Comparison of ENCODE assay signal across 17 cellular contexts in the genomic region with DNA sequence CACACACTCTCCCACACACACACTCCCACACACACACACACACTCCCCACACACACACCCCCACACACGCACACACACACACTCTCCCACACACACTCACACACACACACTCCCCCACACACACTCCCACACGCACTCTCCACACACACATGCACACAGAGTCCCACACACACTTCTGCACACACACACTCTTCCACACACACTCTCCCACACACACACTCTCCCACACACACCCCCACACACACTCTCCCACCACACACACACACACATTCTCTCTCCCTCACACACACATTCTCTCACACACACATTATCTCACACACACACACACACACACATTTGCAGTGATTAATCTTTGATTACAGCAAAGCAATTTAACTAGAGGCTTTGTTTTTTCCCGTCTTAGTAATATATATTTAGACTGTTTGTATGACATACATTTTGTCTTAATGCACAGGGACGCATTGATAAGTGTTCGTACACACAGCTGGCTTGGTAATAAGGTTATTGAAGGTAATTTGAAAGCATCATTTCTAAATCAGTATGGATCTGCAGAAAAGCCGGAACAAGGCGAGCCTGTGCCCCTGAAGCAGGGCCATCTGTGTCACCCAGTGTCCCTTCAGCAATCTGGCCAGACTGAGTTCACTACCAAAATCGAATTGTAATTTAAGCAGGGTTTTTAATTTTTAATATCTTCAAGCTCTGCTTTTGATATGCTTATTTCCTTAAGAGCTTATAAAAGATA.
"Had no signal": no experiment of that assay in that cellular context is flagged by ENCODE, and none has a peak within 500 bp of the region (broad histone marks: within the 10 kb centered on the region; RNA-seq: fewer than 3 reads in every experiment).

No MANE protein-coding gene starts in this region.

- H3K36me3 ChIP-seq: pancreas, transverse colon had no signal

- H3K4me1 Mint-ChIP-seq: activated naive CD8-positive, alpha-beta T cell treated with anti-CD3 and anti-CD28 coated beads, Interleukin-2, amount 10 ng/mL, durations not matched to agents 7 days and 5 days had no signal

- DNase-seq: activated CD4-positive, alpha-beta memory T cell treated with anti-CD3 and anti-CD28 coated beads for 36 hours; activated CD4-positive, CD25-positive, alpha-beta regulatory T cell treated with anti-CD3 and anti-CD28 coated beads, Interleukin-2, amount 50 U/mL, for 72 hours; activated gamma-delta T cell; activated naive CD8-positive, alpha-beta T cell treated with anti-CD3 and anti-CD28 coated beads, Interleukin-2, amount 10 ng/mL, durations not matched to agents 7 days and 5 days; activated T-cell treated with anti-CD3 and anti-CD28 coated beads, Interleukin-2, amount 50 U/mL, for 4 hours; aorta; esophagus squamous epithelium; foreskin melanocyte; heart right ventricle; islet precursor cell; left lung; mesenchymal stem cell; pancreas; stimulated activated CD4-positive, alpha-beta T cell treated with anti-CD3 and anti-CD28 coated beads, Interleukin-15, amount 100 ng/mL, for 24 hours; stimulated activated CD4-positive, alpha-beta T cell treated with anti-CD3 and anti-CD28 coated beads, Interleukin-4, amount 100 ng/mL, for 4 hours; T-helper 9 cell; transverse colon had no signal

- H3K36me3 Mint-ChIP-seq: activated CD4-positive, alpha-beta memory T cell treated with anti-CD3 and anti-CD28 coated beads for 36 hours had no signal

- H3K27ac ChIP-seq: esophagus squamous epithelium, heart right ventricle, left lung, pancreas, transverse colon had no signal

- H3K9me3 Mint-ChIP-seq: activated CD4-positive, alpha-beta memory T cell treated with anti-CD3 and anti-CD28 coated beads for 36 hours; activated naive CD8-positive, alpha-beta T cell treated with anti-CD3 and anti-CD28 coated beads, Interleukin-2, amount 10 ng/mL, durations not matched to agents 7 days and 5 days; activated T-cell treated with anti-CD3 and anti-CD28 coated beads, Interleukin-2, amount 50 U/mL, for 4 hours had no signal

- H3K4me3 ChIP-seq: esophagus squamous epithelium, heart right ventricle, left lung, pancreas, transverse colon had no signal

- H3K27ac Mint-ChIP-seq: activated CD4-positive, alpha-beta memory T cell treated with anti-CD3 and anti-CD28 coated beads for 36 hours; activated naive CD8-positive, alpha-beta T cell treated with anti-CD3 and anti-CD28 coated beads, Interleukin-2, amount 10 ng/mL, durations not matched to agents 7 days and 5 days had no signal

- ATAC-seq: activated T-cell treated with anti-CD3 and anti-CD28 coated beads, Interleukin-2, amount 50 U/mL, for 4 hours; heart right ventricle; left lung; pancreas had no signal

- H3K4me1 ChIP-seq: esophagus squamous epithelium, left lung, pancreas, transverse colon had no signal

- H3K27me3 Mint-ChIP-seq: activated CD4-positive, alpha-beta memory T cell treated with anti-CD3 and anti-CD28 coated beads for 36 hours; activated naive CD8-positive, alpha-beta T cell treated with anti-CD3 and anti-CD28 coated beads, Interleukin-2, amount 10 ng/mL, durations not matched to agents 7 days and 5 days had no signal

- H3K4me3 Mint-ChIP-seq: activated CD4-positive, alpha-beta memory T cell treated with anti-CD3 and anti-CD28 coated beads for 36 hours; activated naive CD8-positive, alpha-beta T cell treated with anti-CD3 and anti-CD28 coated beads, Interleukin-2, amount 10 ng/mL, durations not matched to agents 7 days and 5 days; activated T-cell treated with anti-CD3 and anti-CD28 coated beads, Interleukin-2, amount 50 U/mL, for 4 hours had no signal

- H3K9me3 ChIP-seq: esophagus squamous epithelium, heart right ventricle, left lung, pancreas, transverse colon had no signal

- H3K27me3 ChIP-seq: esophagus squamous epithelium, heart right ventricle, left lung, pancreas, transverse colon had no signal
